ENCODE assay signal across 1 cellular context in genomic region chr20:62653373-62653772, GRCh38.
TF ChIP-seq lines count a peak whose summit lies in the region.

No MANE protein-coding gene starts in this region.

TF ChIP-seq in HepG2, 621 proteins besides CTCF, POLR2A, EP300 and RAD21:
- TF ChIP-seq, protein P1, sequence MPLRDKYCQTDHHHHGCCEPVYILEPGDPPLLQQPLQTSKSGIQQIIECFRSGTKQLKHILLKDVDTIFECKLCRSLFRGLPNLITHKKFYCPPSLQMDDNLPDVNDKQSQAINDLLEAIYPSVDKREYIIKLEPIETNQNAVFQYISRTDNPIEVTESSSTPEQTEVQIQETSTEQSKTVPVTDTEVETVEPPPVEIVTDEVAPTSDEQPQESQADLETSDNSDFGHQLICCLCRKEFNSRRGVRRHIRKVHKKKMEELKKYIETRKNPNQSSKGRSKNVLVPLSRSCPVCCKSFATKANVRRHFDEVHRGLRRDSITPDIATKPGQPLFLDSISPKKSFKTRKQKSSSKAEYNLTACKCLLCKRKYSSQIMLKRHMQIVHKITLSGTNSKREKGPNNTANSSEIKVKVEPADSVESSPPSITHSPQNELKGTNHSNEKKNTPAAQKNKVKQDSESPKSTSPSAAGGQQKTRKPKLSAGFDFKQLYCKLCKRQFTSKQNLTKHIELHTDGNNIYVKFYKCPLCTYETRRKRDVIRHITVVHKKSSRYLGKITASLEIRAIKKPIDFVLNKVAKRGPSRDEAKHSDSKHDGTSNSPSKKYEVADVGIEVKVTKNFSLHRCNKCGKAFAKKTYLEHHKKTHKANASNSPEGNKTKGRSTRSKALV (CRISPR knock-in tag; IDR thresholded peaks at IDR 0.05), result no peak
- TF ChIP-seq ZKSCAN8 (CRISPR knock-in tag; IDR thresholded peaks at IDR 0.05; ENCODE audit: borderline replicate concordance), result no peak
- TF ChIP-seq ZNF253 (CRISPR knock-in tag; IDR thresholded peaks at IDR 0.05; ENCODE audit: borderline replicate concordance), result 0 out of 2 replicates have a peak, but pooled peaks have one; percentile 47
TF ChIP-seq in HepG2: peak in this region for 1.
